In genomic region chr12:128316981-128317526, GRCh38 we compare ENCODE assay signal across 23 cellular contexts. TPM values are rescaled to one million over a fixed set of nuclear protein-coding genes. Genes with fewer than 3 reads are reported as not detected.
A peak's percentile ranks its signal among the peaks of the same experiment; 100 is the strongest.
DNase-seq lines count a peak whose midpoint lies in the region; ATAC-seq, FAIRE-seq and TF ChIP-seq lines count a peak whose summit lies in the region.
"Had no signal": no experiment of that assay in that cellular context is flagged by ENCODE, and none has a peak within 500 bp of the region (broad histone marks: within the 10 kb centered on the region; RNA-seq: fewer than 3 reads in every experiment).

No MANE protein-coding gene starts in this region.

- intact Hi-C loops in Right ventricle myocardium superior (cut with DNase I): no loop called here

- peak overlapping the region; percentile 46; the same call in 1 of the 2 replicates for H3K9ac ChIP-seq in BLaER1

- peak overlapping the region; percentile 27; the same call in 1 of the 2 replicates for H3K4me3 ChIP-seq in BLaER1
- no peak overlapping the region for H3K4me3 ChIP-seq in HAP-1

- H3K4me3 Mint-ChIP-seq in nephron progenitor cell: no peak overlapping the region
- H3K4me3 Mint-ChIP-seq: activated CD8-positive, alpha-beta T cell treated with anti-CD3 and anti-CD28 coated beads, Interleukin-2, amount 10 ng/mL, durations not matched to agents 7 days and 5 days; activated naive CD4-positive, alpha-beta T cell treated with anti-CD3 and anti-CD28 coated beads, Interleukin-2, amount 50 U/mL, for 24 hours; activated T-cell treated with anti-CD3 and anti-CD28 coated beads, Interleukin-2, amount 50 U/mL, for 4 hours; stimulated activated memory B cell treated with anti-CD40 and anti-IgM and Interleukin-4, amounts not matched to agents 10 μg/mL and 1 μg/mL and 100 μg/mL, for 72 hours; WTC11 had no signal

- peaks cover 8% of the 10 kb centered on the region for H3K27me3 Mint-ChIP-seq in nephron progenitor cell (ENCODE audit: low read depth, poor library complexity)

- peak; percentile 12 for DNase-seq in SK-MEL-5 (ENCODE audit: low read depth, low spot score)
- no peak for DNase-seq in Right ventricle myocardium superior
- DNase-seq in nephron progenitor cell: no peak
- no peak for DNase-seq in H54 (ENCODE audit: insufficient read length, low spot score)
- no peak for DNase-seq in HAP-1 (ENCODE audit: low spot score in 2 of 2)
- DNase-seq: 8988T; activated CD8-positive, alpha-beta T cell treated with anti-CD3 and anti-CD28 coated beads, Interleukin-2, amount 10 ng/mL, durations not matched to agents 7 days and 5 days; activated T-cell treated with anti-CD3 and anti-CD28 coated beads, Interleukin-2, amount 50 U/mL, for 4 hours; HCEC 1CT; NCI-H1436 treated with DMSO at 0.1 percent for 48 hours; NCI-H2171 treated with DMSO at 0.1 percent for 48 hours; PC-3 had no signal

- peak overlapping the region; percentile 56 for H3K27ac Mint-ChIP-seq in nephron progenitor cell
- H3K27ac Mint-ChIP-seq: activated CD8-positive, alpha-beta T cell treated with anti-CD3 and anti-CD28 coated beads, Interleukin-2, amount 10 ng/mL, durations not matched to agents 7 days and 5 days; activated naive CD4-positive, alpha-beta T cell treated with anti-CD3 and anti-CD28 coated beads, Interleukin-2, amount 50 U/mL, for 24 hours; stimulated activated memory B cell treated with anti-CD40 and anti-IgM and Interleukin-4, amounts not matched to agents 10 μg/mL and 1 μg/mL and 100 μg/mL, for 72 hours; WTC11 had no signal

- no peaks in the 10 kb centered on the region for H3K27me3 ChIP-seq in BLaER1
- no peaks in the 10 kb centered on the region for H3K27me3 ChIP-seq in HAP-1 (ENCODE audit: low read depth)
- H3K27me3 ChIP-seq: neutrophil had no signal

- H3K36me3 ChIP-seq in BLaER1 (no peaks in the 10 kb centered on the region), HAP-1 (replicated peaks) (no peaks in the 10 kb centered on the region)
- H3K36me3 ChIP-seq: neutrophil had no signal

- H3K4me1 ChIP-seq in BLaER1 (peaks cover 74% of the 10 kb centered on the region), HAP-1 (no peaks in the 10 kb centered on the region)

- ATAC-seq in Right ventricle myocardium superior (ENCODE audit: poor library complexity): peak; percentile 82
- ATAC-seq in GM19452 (IDR thresholded peaks at IDR 0.05; ENCODE audit: unreplicated experiment): no peak
- ATAC-seq in GM18861 (IDR thresholded peaks at IDR 0.05; ENCODE audit: unreplicated experiment): no peak
- ATAC-seq: activated CD8-positive, alpha-beta T cell treated with anti-CD3 and anti-CD28 coated beads, Interleukin-2, amount 10 ng/mL, durations not matched to agents 7 days and 5 days; activated T-cell treated with anti-CD3 and anti-CD28 coated beads, Interleukin-2, amount 50 U/mL, for 4 hours; PC-3; stimulated activated memory B cell treated with anti-CD40 and anti-IgM and Interleukin-4, amounts not matched to agents 10 μg/mL and 1 μg/mL and 100 μg/mL, for 72 hours; WTC11 had no signal

- peaks cover 72% of the 10 kb centered on the region for H3K4me1 Mint-ChIP-seq in nephron progenitor cell
- H3K4me1 Mint-ChIP-seq: activated naive CD4-positive, alpha-beta T cell treated with anti-CD3 and anti-CD28 coated beads, Interleukin-2, amount 50 U/mL, for 24 hours; stimulated activated memory B cell treated with anti-CD40 and anti-IgM and Interleukin-4, amounts not matched to agents 10 μg/mL and 1 μg/mL and 100 μg/mL, for 72 hours; WTC11 had no signal

- peak overlapping the region; percentile 85 for H3K4me2 ChIP-seq in BLaER1

- TF ChIP-seq CTCF in nephron progenitor cell (IDR thresholded peaks at IDR 0.05): no peak

- no peak for FAIRE-seq in H54 (lab: Jason Lieb, UNC)
- FAIRE-seq: colon had no signal

- H3K9me3 ChIP-seq in BLaER1: peaks cover 19% of the 10 kb centered on the region
- H3K9me3 ChIP-seq in HAP-1: peaks cover 2% of the 10 kb centered on the region; the same call in 1 of the 2 replicates
- H3K9me3 ChIP-seq: neutrophil had no signal

- TF ChIP-seq POLR2A in H54 (IDR thresholded peaks at IDR 0.05; ENCODE audit: low read depth, low read length): no peak

- H4K20me1 ChIP-seq in BLaER1: 0 out of 2 replicates have a peak, but pooled peaks cover 10% of the 10 kb centered on the region

- peak overlapping the region; percentile 77 for H3K27ac ChIP-seq in BLaER1
- H3K27ac ChIP-seq: neutrophil had no signal

- H3K36me3 Mint-ChIP-seq in nephron progenitor cell (ENCODE audit: low read depth): peaks cover 47% of the 10 kb centered on the region
- H3K36me3 Mint-ChIP-seq: activated naive CD4-positive, alpha-beta T cell treated with anti-CD3 and anti-CD28 coated beads, Interleukin-2, amount 50 U/mL, for 24 hours; stimulated activated memory B cell treated with anti-CD40 and anti-IgM and Interleukin-4, amounts not matched to agents 10 μg/mL and 1 μg/mL and 100 μg/mL, for 72 hours had no signal

- H3K9me3 Mint-ChIP-seq in nephron progenitor cell: peaks cover 29% of the 10 kb centered on the region

- in situ Hi-C loops in SK-MEL-5 (cut with HindIII; ENCODE audit: low pct_unique_long_range_greater_than_20kb, low sequenced_read_pairs) (no loop called here), HAP-1 (cut with MboI; ENCODE audit: low sequenced_read_pairs) (no loop called here)

RNA-seq across cellular contexts. Expression of gene TMEM132C, which starts 50.1 kb away (rescaled TPM):
- total RNA-seq in SK-MEL-5 (2014; rRNA removed; shearing (Covaris generic)): not detected in 2 replicates
- not detected in 2 replicates for polyA plus RNA-seq in SK-MEL-5 (2015; cell fraction: cytosol; rRNA removed)
- not detected in 2 replicates for polyA plus RNA-seq in SK-MEL-5 (2015; cell fraction: nucleus; rRNA removed)
- 2.2 TPM for total RNA-seq in Right ventricle myocardium superior
- total RNA-seq: activated CD8-positive, alpha-beta T cell treated with anti-CD3 and anti-CD28 coated beads, Interleukin-2, amount 10 ng/mL, durations not matched to agents 7 days and 5 days; activated T-cell treated with anti-CD3 and anti-CD28 coated beads, Interleukin-2, amount 50 U/mL, for 4 hours; fibroblast of villous mesenchyme; PC-3; T-helper 1 cell treated with Interleukin-12 subunit alpha and Interleukin-12 subunit beta and Interleukin-4 antibody, amounts not matched to agents 30 ng/mL and 1 ng/mL, for 36 hours; WTC11 had no signal
- polyA plus RNA-seq: BJ had no signal
